In genomic region chr11:117829369-117829725, GRCh38 we compare ENCODE assay signal across 1 cellular context.
TF ChIP-seq lines count a peak whose summit lies in the region.

No MANE protein-coding gene starts in this region.

TF ChIP-seq in HepG2, 621 proteins besides CTCF, POLR2A, EP300 and RAD21:
- TF ChIP-seq HMG20B (CRISPR knock-in tag; conservative IDR thresholded peaks at IDR 0.05) (no peak), RXRA (CRISPR knock-in tag; IDR thresholded peaks at IDR 0.05) (no peak)
